1 cellular context compared by ENCODE assay signal in the genomic region with DNA sequence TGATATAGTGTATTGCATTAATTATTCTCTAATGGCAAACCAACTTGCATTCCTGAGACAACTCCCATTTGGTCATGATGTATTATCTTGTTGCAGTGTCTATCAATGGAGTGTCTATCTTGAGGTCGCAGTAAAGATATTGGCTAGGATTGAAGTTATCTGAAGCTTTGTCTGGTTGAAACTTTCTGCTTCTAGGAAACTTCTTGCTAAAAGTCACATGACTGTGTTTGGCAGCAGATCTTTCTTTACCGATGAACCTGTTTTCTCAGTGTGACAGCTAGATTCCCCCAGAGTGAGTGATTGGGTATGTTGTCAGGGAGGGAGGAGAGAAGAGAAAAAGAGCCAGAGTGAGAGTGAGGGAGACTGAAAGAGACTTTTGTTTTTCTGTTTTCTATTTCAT.
TF ChIP-seq lines count a peak whose summit lies in the region.

No MANE protein-coding gene starts in this region.

TF ChIP-seq in IMR-90, 13 proteins besides CTCF, POLR2A, EP300 and RAD21 (continued from another document):
- TF ChIP-seq, protein P1, sequence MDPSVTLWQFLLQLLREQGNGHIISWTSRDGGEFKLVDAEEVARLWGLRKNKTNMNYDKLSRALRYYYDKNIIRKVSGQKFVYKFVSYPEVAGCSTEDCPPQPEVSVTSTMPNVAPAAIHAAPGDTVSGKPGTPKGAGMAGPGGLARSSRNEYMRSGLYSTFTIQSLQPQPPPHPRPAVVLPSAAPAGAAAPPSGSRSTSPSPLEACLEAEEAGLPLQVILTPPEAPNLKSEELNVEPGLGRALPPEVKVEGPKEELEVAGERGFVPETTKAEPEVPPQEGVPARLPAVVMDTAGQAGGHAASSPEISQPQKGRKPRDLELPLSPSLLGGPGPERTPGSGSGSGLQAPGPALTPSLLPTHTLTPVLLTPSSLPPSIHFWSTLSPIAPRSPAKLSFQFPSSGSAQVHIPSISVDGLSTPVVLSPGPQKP (IDR thresholded peaks at IDR 0.05; ENCODE audit: borderline replicate concordance, low read depth, low read length), result no peak
- no peak for TF ChIP-seq MAFK (IDR thresholded peaks at IDR 0.05; ENCODE audit: low read depth, low read length)
- TF ChIP-seq FOS (IDR thresholded peaks at IDR 0.05; ENCODE audit: low read depth, low read length), result no peak
